ENCODE assay signal across 8 cellular contexts in the genomic region with DNA sequence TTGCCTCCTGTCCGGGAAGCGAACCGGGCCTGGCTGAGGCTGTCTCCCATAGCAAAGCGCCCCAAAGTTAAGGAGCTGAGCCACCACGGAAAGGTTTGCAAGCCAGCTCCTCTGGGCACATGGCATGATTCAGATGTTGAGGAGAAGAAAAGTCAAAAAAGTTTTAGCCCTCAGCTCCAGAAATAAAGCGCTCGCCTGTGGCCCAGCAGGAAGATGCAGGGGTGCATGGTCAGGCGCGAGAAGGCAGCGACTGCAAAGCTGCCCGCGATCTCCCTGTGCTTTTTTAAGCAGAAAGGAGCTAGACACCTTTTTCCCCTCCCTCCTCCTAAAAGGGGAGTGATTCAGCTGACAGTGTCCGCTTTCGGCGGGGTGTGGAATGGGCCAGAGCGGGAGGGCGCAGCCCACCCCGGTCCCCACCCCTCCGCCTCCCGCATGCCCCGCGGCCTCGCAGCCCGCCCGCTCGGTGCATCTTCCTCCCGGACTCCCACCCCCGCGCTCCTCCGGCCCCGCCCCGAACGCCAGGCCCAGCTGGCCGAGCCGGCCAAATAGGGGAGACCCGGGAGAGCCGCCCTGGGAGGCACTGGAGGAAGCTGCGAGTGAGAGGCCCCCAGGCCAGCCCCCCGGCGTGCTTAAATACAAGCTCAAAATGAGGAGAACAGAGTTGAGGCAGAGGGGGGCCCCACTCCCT. TPM values are rescaled to one million over a fixed set of nuclear protein-coding genes. Genes with fewer than 3 reads are reported as not detected.
DNase-seq lines count a peak whose midpoint lies in the region; ATAC-seq and TF ChIP-seq lines count a peak whose summit lies in the region.

A gene with protein sequence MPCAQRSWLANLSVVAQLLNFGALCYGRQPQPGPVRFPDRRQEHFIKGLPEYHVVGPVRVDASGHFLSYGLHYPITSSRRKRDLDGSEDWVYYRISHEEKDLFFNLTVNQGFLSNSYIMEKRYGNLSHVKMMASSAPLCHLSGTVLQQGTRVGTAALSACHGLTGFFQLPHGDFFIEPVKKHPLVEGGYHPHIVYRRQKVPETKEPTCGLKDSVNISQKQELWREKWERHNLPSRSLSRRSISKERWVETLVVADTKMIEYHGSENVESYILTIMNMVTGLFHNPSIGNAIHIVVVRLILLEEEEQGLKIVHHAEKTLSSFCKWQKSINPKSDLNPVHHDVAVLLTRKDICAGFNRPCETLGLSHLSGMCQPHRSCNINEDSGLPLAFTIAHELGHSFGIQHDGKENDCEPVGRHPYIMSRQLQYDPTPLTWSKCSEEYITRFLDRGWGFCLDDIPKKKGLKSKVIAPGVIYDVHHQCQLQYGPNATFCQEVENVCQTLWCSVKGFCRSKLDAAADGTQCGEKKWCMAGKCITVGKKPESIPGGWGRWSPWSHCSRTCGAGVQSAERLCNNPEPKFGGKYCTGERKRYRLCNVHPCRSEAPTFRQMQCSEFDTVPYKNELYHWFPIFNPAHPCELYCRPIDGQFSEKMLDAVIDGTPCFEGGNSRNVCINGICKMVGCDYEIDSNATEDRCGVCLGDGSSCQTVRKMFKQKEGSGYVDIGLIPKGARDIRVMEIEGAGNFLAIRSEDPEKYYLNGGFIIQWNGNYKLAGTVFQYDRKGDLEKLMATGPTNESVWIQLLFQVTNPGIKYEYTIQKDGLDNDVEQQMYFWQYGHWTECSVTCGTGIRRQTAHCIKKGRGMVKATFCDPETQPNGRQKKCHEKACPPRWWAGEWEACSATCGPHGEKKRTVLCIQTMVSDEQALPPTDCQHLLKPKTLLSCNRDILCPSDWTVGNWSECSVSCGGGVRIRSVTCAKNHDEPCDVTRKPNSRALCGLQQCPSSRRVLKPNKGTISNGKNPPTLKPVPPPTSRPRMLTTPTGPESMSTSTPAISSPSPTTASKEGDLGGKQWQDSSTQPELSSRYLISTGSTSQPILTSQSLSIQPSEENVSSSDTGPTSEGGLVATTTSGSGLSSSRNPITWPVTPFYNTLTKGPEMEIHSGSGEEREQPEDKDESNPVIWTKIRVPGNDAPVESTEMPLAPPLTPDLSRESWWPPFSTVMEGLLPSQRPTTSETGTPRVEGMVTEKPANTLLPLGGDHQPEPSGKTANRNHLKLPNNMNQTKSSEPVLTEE (N-terminal part only) (minus strand): TSS at position 260 of the 688 bp plus-strand sequence. CDS start 134 bp downstream, at position 126.

- peaks cover 31 to 67% (median 51%) of the 10 kb centered on the region in 5 donors for H3K27me3 Mint-ChIP-seq in naive thymus-derived CD8-positive, alpha-beta T cell

- no peak for ATAC-seq in naive thymus-derived CD8-positive, alpha-beta T cell
- ATAC-seq in HG02642 (IDR thresholded peaks at IDR 0.05; ENCODE audit: poor library complexity, unreplicated experiment) = no peak

- no peak for TF ChIP-seq CTCF in epithelial cell of esophagus (IDR thresholded peaks at IDR 0.05; ENCODE audit: insufficient read depth, low read depth, low read length, missing control alignments)

- H3K4me3 ChIP-seq in GM08714 (ENCODE audit: low read length) = peak within 1 kb of the TSS; percentile 71; the same call in 1 of the 2 replicates
- no peak within 1 kb of the TSS for H3K4me3 ChIP-seq in epithelial cell of esophagus (ENCODE audit: low read length)

- H3K27ac Mint-ChIP-seq in naive thymus-derived CD8-positive, alpha-beta T cell = no peak within 1 kb of the TSS

- peaks cover 6 to 14% (median 8%) of the 10 kb centered on the region in 4 donors for H3K4me1 Mint-ChIP-seq in naive thymus-derived CD8-positive, alpha-beta T cell

- peaks cover 0 to 4% (median 2%) of the 10 kb centered on the region in 3 donors for H3K36me3 Mint-ChIP-seq in naive thymus-derived CD8-positive, alpha-beta T cell

- peak within 1 kb of the TSS; percentile 43 to 80 (median 69) for H3K4me3 Mint-ChIP-seq in naive thymus-derived CD8-positive, alpha-beta T cell

- POLR2A ChIA-PET in naive thymus-derived CD8-positive, alpha-beta T cell (lab: Charles Lee) = no interaction called here

- H3K9me3 Mint-ChIP-seq in naive thymus-derived CD8-positive, alpha-beta T cell = peaks cover 0 to 9% (median 0%) of the 10 kb centered on the region in 9 donors

- DNase-seq in LHCN-M2 (ENCODE audit: low read depth) (peak; percentile 63), epithelial cell of esophagus (ENCODE audit: low read depth) (peak; percentile 4), Kasumi-1 (lab: John Stamatoyannopoulos, UW) (no peak), NCI-H1048 (lab: John Stamatoyannopoulos, UW) (no peak)
- DNase-seq in naive thymus-derived CD8-positive, alpha-beta T cell = peak in 1 of 10 donors; percentile 4
- no peak for DNase-seq in activated CD8-positive, alpha-beta memory T cell treated with anti-CD3 and anti-CD28 coated beads, Interleukin-2, amount 50 U/mL, for 4 hours

RNA-seq across cellular contexts. Expression of the gene that starts here (rescaled TPM):
- total RNA-seq in LHCN-M2 (2014; rRNA removed) = 8.2 and 11.6 TPM in 2 replicates
- 47.3 TPM for polyA plus RNA-seq in LHCN-M2 (2012)
- total RNA-seq in naive thymus-derived CD8-positive, alpha-beta T cell = under 1 TPM in 1 of 2 experiments, not detected in 1; 0.05 TPM
- not detected for polyA plus RNA-seq in naive thymus-derived CD8-positive, alpha-beta T cell

Comparison
In these comparisons a context has a peak if more than half of its experiments do, and no peak if none do; other contexts are left out.
1. DNase-seq: peak in LHCN-M2 (single experiment) and epithelial cell of esophagus (single experiment); none in Kasumi-1 (0 of 2), NCI-H1048 (single experiment) and activated CD8-positive, alpha-beta memory T cell treated with anti-CD3 and anti-CD28 coated beads, Interleukin-2, amount 50 U/mL, for 4 hours (single experiment).